ENCODE assay signal across 10 cellular contexts in the genomic region with DNA sequence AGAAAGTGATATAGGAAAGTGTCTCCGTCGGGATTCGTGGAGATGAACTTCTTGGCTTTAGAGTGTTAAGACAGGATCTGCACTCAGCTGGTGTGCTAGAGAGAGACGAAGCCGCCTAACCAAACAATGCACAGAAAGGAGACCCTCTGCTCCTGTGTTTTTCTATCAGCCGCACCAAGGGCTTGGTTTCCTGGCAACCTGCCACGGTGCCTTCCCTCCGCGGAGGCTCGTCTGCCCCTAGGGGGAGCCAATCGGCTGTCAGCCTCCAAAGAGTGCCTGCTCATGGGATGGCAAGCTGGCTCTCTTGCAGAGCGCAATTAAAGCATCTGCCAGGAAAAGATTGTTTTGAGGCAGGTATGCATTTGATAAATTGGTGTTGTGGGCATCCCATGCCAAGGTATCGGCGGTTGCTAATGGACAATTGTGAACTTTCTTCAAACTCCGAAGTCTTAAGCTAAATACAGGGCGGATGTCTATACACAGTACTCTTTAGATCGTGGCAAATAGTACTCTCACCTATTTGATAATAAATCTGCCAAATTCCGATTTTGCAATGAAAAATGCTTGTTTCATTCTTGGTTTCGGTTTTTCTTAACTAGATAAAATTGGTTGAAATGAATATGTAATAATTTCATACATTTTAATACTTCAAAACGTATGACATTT.
DNase-seq lines count a peak whose midpoint lies in the region; ATAC-seq, FAIRE-seq and TF ChIP-seq lines count a peak whose summit lies in the region.
"Had no signal": no experiment of that assay in that cellular context is flagged by ENCODE, and none has a peak within 500 bp of the region (broad histone marks: within the 10 kb centered on the region; RNA-seq: fewer than 3 reads in every experiment).

No MANE protein-coding gene starts in this region.

- intact Hi-C loops in GM12878 (cut with micrococcal nuclease; ENCODE audit: unreplicated experiment), result loop anchor here (10.0 kb wide), 1 partner anchor 864 kb away; no protein-coding TSS in a partner anchor

- H3K27me3 ChIP-seq in GM12878 (replicated peaks in 1 of 2; ENCODE audit: control insufficient read depth in 2 of 2, insufficient read depth in 2 of 2, low read length in 1 of 2), result no peaks in the 10 kb centered on the region; a peak in 2 of 4 replicates

- peak; percentile 37 for TF ChIP-seq CTCF in AG09319 (IDR thresholded peaks at IDR 0.05; ENCODE audit: low read depth, low read length)
- TF ChIP-seq CTCF in GM12878 (IDR thresholded peaks at IDR 0.05 in 2 of 3, conservative IDR thresholded peaks at IDR 0.05 in 1 of 3; ENCODE audit: control insufficient read depth in 2 of 3, extremely low read depth in 1 of 3, insufficient read depth in 1 of 3, low read depth in 3 of 3, low read length in 3 of 3), result peak; percentile 56 to 71 (median 61)

- TF ChIP-seq POLR2A in GM12878 (IDR thresholded peaks at IDR 0.05; ENCODE audit: low read depth, low read length), result no peak

- no peak overlapping the region for H3K4me2 ChIP-seq in GM12878 (ENCODE audit: control insufficient read depth, insufficient read depth)
- H3K4me2 ChIP-seq: KMS-11 had no signal

- FAIRE-seq in GM12878 (lab: Jason Lieb, UNC), result no peak

- ATAC-seq in GM18499 (IDR thresholded peaks at IDR 0.05; ENCODE audit: insufficient read depth, unreplicated experiment), result peak; percentile 57
- peak; percentile 78 for ATAC-seq in HG03039 (IDR thresholded peaks at IDR 0.05; ENCODE audit: unreplicated experiment)
- ATAC-seq in GM12878, result peak; percentile 87

- RAD21 ChIA-PET in GM12878 (lab: Charles Lee; ENCODE audit: unreplicated experiment), result no interaction called here

- SMC1A ChIA-PET in GM12878 (lab: Charles Lee; ENCODE audit: uncharacterized antibody, unreplicated experiment), result interaction anchor here (0.8 to 1.3 kb wide), 3 partner anchors 18 to 198 kb away, joined by 3 read pairs; no protein-coding TSS in a partner anchor

- H3K27ac ChIP-seq in GM12878 (ENCODE audit: control insufficient read depth, insufficient read depth), result no peak overlapping the region
- H3K27ac ChIP-seq: KMS-11, skin epidermis had no signal

- no TSS peak for BruUV-seq in GM12878 (replicated peaks; lab: Mats Ljungman, UMichigan)

- 21% methylated on average over 20 of the region's 20 CpGs for WGBS in GM12878 (ENCODE audit: insufficient coverage, insufficient replicate concordance, low lambda C conversion rate, missing lambda C conversion rate)

- TF ChIP-seq RAD21 in GM12878 (IDR thresholded peaks at IDR 0.05; ENCODE audit: insufficient read depth, low read depth, low read length), result 0 out of 2 replicates have a peak, but pooled peaks have one; percentile 26

- POLR2A ChIA-PET in GM12878 (lab: Charles Lee), result interaction anchor here (0.5 kb wide), 1 partner anchor 106 kb away, joined by 3 read pairs; no protein-coding TSS in a partner anchor

- H3K36me3 ChIP-seq in GM12878 (ENCODE audit: control insufficient read depth in 2 of 2, insufficient read depth in 2 of 2, low read length in 1 of 2), result no peaks in the 10 kb centered on the region

- no peak for DNase-seq in AG09319 (ENCODE audit: extremely low read depth, low read depth)
- peak; percentile 70 to 91 for DNase-seq in NCI-H524 (lab: John Stamatoyannopoulos, UW)
- DNase-seq in GM12878 (ENCODE audit: low read depth, low spot score), result no peak
- DNase-seq in inferior parietal cortex (ENCODE audit: extremely low spot score), result peak; percentile 69
- peak; percentile 59 for DNase-seq in stimulated activated CD4-positive, alpha-beta T cell treated with anti-CD3 and anti-CD28 coated beads, Interleukin-15, amount 100 ng/mL, for 24 hours
- no peak for DNase-seq in effector CD4-positive, alpha-beta T cell

- in situ Hi-C loops in GM12878 (cut with MboI), result loop anchor here (10.0 kb wide), 1 partner anchor 1064 kb away; no protein-coding TSS in a partner anchor

- no peak overlapping the region for H3K4me3 ChIP-seq in GM12878
- H3K4me3 ChIP-seq: skin epidermis had no signal

- no peaks in the 10 kb centered on the region for H3K9me3 ChIP-seq in GM12878 (replicated peaks; ENCODE audit: control insufficient read depth, insufficient read depth, low read length)

- H4K20me1 ChIP-seq in GM12878 (ENCODE audit: control insufficient read depth, insufficient read depth), result no peaks in the 10 kb centered on the region

- no peak overlapping the region for H2AFZ ChIP-seq in GM12878 (ENCODE audit: control insufficient read depth, low read depth, low read length)

- H3K79me2 ChIP-seq in GM12878 (ENCODE audit: control insufficient read depth, insufficient read depth, low read length), result no peaks in the 10 kb centered on the region

- H3K4me1 ChIP-seq in GM12878 (ENCODE audit: control insufficient read depth, insufficient read depth, low read length), result no peaks in the 10 kb centered on the region

- no peak overlapping the region for H3K9ac ChIP-seq in GM12878 (ENCODE audit: control insufficient read depth, insufficient read depth, low read length)
- H3K9ac ChIP-seq: KMS-11 had no signal

- no peak for TF ChIP-seq EP300 in GM12878 (IDR thresholded peaks at IDR 0.05; ENCODE audit: borderline replicate concordance in 1 of 2, control insufficient read depth in 1 of 2, low read depth in 2 of 2, low read length in 2 of 2)

- CTCF ChIA-PET in GM12878 (lab: Yijun Ruan, JAX), result interaction anchor here (0.7 to 2.9 kb wide), 6 partner anchors 9 to 862 kb away, joined by 3 to 8 read pairs (median 3); no protein-coding TSS in a partner anchor

TF ChIP-seq in GM12878, 131 proteins besides CTCF, POLR2A, EP300 and RAD21 (continues in another document):
- TF ChIP-seq MTA2 (IDR thresholded peaks at IDR 0.05; ENCODE audit: low read depth) (no peak), POLR2AphosphoS5 (IDR thresholded peaks at IDR 0.05; ENCODE audit: low read length) (no peak), ZNF384 (IDR thresholded peaks at IDR 0.05; ENCODE audit: borderline replicate concordance, low read depth, low read length) (no peak), CEBPZ (IDR thresholded peaks at IDR 0.05; ENCODE audit: low read depth, low read length) (no peak), PAX5 (IDR thresholded peaks at IDR 0.05; ENCODE audit: borderline replicate concordance, low read depth, low read length) (no peak), NR2C2 (IDR thresholded peaks at IDR 0.05; ENCODE audit: borderline replicate concordance, control insufficient read depth, insufficient read length, low read depth) (no peak), KDM1A (IDR thresholded peaks at IDR 0.05; ENCODE audit: borderline replicate concordance) (no peak), CREB1 (IDR thresholded peaks at IDR 0.05; ENCODE audit: low read depth) (no peak)
- TF ChIP-seq, protein P1, sequence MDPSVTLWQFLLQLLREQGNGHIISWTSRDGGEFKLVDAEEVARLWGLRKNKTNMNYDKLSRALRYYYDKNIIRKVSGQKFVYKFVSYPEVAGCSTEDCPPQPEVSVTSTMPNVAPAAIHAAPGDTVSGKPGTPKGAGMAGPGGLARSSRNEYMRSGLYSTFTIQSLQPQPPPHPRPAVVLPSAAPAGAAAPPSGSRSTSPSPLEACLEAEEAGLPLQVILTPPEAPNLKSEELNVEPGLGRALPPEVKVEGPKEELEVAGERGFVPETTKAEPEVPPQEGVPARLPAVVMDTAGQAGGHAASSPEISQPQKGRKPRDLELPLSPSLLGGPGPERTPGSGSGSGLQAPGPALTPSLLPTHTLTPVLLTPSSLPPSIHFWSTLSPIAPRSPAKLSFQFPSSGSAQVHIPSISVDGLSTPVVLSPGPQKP (IDR thresholded peaks at IDR 0.05; ENCODE audit: low read depth, low read length), result no peak
- TF ChIP-seq, protein P2, sequence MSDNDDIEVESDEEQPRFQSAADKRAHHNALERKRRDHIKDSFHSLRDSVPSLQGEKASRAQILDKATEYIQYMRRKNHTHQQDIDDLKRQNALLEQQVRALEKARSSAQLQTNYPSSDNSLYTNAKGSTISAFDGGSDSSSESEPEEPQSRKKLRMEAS (IDR thresholded peaks at IDR 0.05; ENCODE audit: low read depth, low read length), result no peak
- TF ChIP-seq, protein P3, sequence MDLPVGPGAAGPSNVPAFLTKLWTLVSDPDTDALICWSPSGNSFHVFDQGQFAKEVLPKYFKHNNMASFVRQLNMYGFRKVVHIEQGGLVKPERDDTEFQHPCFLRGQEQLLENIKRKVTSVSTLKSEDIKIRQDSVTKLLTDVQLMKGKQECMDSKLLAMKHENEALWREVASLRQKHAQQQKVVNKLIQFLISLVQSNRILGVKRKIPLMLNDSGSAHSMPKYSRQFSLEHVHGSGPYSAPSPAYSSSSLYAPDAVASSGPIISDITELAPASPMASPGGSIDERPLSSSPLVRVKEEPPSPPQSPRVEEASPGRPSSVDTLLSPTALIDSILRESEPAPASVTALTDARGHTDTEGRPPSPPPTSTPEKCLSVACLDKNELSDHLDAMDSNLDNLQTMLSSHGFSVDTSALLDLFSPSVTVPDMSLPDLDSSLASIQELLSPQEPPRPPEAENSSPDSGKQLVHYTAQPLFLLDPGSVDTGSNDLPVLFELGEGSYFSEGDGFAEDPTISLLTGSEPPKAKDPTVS (IDR thresholded peaks at IDR 0.05; ENCODE audit: low read depth, low read length), result no peak

Comparison
In these comparisons a context has a peak if more than half of its experiments do, and no peak if none do; other contexts are left out.
1. DNase-seq: peak in NCI-H524 (2 of 2), inferior parietal cortex (single experiment) and stimulated activated CD4-positive, alpha-beta T cell treated with anti-CD3 and anti-CD28 coated beads, Interleukin-15, amount 100 ng/mL, for 24 hours (single experiment); none in AG09319 (single experiment), GM12878 (single experiment) and effector CD4-positive, alpha-beta T cell (single experiment).
2. Peak in every context shown above with its lines, with median percentiles within 50 percentile points of each other: ATAC-seq.